Comparison of ENCODE assay signal across 1 cellular context in genomic region chr10:93437000-93437945, GRCh38.
TF ChIP-seq lines count a peak whose summit lies in the region.

No MANE protein-coding gene starts in this region.

TF ChIP-seq in K562, 482 proteins besides CTCF, POLR2A, EP300 and RAD21 (continues in another document):
- TF ChIP-seq RHOXF2B (CRISPR knock-in tag; conservative IDR thresholded peaks at IDR 0.05) (no peak), MEF2A (IDR thresholded peaks at IDR 0.05; ENCODE audit: control insufficient read depth, low read depth, low read length) (no peak), PHF8 (IDR thresholded peaks at IDR 0.05; ENCODE audit: borderline replicate concordance, low read length) (no peak), ARHGAP35 (IDR thresholded peaks at IDR 0.05; ENCODE audit: partially characterized antibody) (no peak), ZNF764 (CRISPR knock-in tag; IDR thresholded peaks at IDR 0.05; ENCODE audit: low read depth) (no peak), ARID3B (CRISPR knock-in tag; IDR thresholded peaks at IDR 0.05; ENCODE audit: borderline replicate concordance) (no peak), CEBPB (tag; IDR thresholded peaks at IDR 0.05) (peak; percentile 87), SMARCA5 (IDR thresholded peaks at IDR 0.05) (no peak), CEBPG (CRISPR knock-in tag; IDR thresholded peaks at IDR 0.05) (no peak), CEBPG (tag; conservative IDR thresholded peaks at IDR 0.05 in 1 of 2, IDR thresholded peaks at IDR 0.05 in 1 of 2) (peak; percentile 56 to 79), AFF1 (IDR thresholded peaks at IDR 0.05; ENCODE audit: low read depth in 1 of 2, partially characterized antibody in 2 of 2) (no peak), FOXP1 (CRISPR knock-in tag; IDR thresholded peaks at IDR 0.05) (no peak), TCF7L2 (IDR thresholded peaks at IDR 0.05; ENCODE audit: low read depth, low read length) (0 out of 2 replicates have a peak, but pooled peaks have one; percentile 16), JUN (IDR thresholded peaks at IDR 0.05; ENCODE audit: borderline replicate concordance, low read depth, low read length) (no peak), JUN (CRISPR knock-in tag; IDR thresholded peaks at IDR 0.05; ENCODE audit: borderline replicate concordance) (no peak), ARID1B (IDR thresholded peaks at IDR 0.05) (no peak), HNRNPLL (IDR thresholded peaks at IDR 0.05; ENCODE audit: low read depth, low read length, poor library complexity, severe bottlenecking) (no peak), MAFG (tag; conservative IDR thresholded peaks at IDR 0.05) (peak; percentile 47; the same call in 1 of the 2 replicates), ZNF140 (CRISPR knock-in tag; IDR thresholded peaks at IDR 0.05) (no peak), MYNN (IDR thresholded peaks at IDR 0.05) (no peak), MYNN (CRISPR knock-in tag; IDR thresholded peaks at IDR 0.05) (no peak), FIP1L1 (IDR thresholded peaks at IDR 0.05; ENCODE audit: low read depth, low read length, poor library complexity, severe bottlenecking) (no peak), PTRF (tag; IDR thresholded peaks at IDR 0.05) (no peak), ZNF263 (CRISPR knock-in tag; IDR thresholded peaks at IDR 0.05; ENCODE audit: borderline replicate concordance) (no peak), JUND (IDR thresholded peaks at IDR 0.05; ENCODE audit: borderline replicate concordance, low read depth, low read length) (peak; percentile 34; the same call in 1 of the 2 replicates), JUND (tag; IDR thresholded peaks at IDR 0.05; ENCODE audit: borderline replicate concordance, low read depth, low read length) (peak; percentile 14; the same call in 1 of the 3 replicates), GTF2B (IDR thresholded peaks at IDR 0.05; ENCODE audit: extremely low read depth, insufficient read length) (no peak), ETV6 (IDR thresholded peaks at IDR 0.05; ENCODE audit: borderline replicate concordance in 1 of 2, low read depth in 2 of 2, low read length in 1 of 2) (no peak), ETV6 (CRISPR knock-in tag; IDR thresholded peaks at IDR 0.05; ENCODE audit: borderline replicate concordance) (no peak), PRDM10 (IDR thresholded peaks at IDR 0.05; ENCODE audit: partially characterized antibody) (peak; percentile 98), ZNF444 (CRISPR knock-in tag; IDR thresholded peaks at IDR 0.05) (no peak), ZSCAN32 (CRISPR knock-in tag; IDR thresholded peaks at IDR 0.05) (no peak), ZNF79 (CRISPR knock-in tag; IDR thresholded peaks at IDR 0.05; ENCODE audit: low read depth) (no peak), HES1 (IDR thresholded peaks at IDR 0.05; ENCODE audit: low read depth) (no peak), BRD4 (IDR thresholded peaks at IDR 0.05) (no peak), KLF6 (CRISPR knock-in tag; IDR thresholded peaks at IDR 0.05; ENCODE audit: borderline replicate concordance) (no peak), HMGN3 (IDR thresholded peaks at IDR 0.05; ENCODE audit: borderline replicate concordance, extremely low read depth, insufficient read length, low read depth, low read length) (no peak), FOSL1 (tag; conservative IDR thresholded peaks at IDR 0.05) (peak; percentile 82), FOXK2 (conservative IDR thresholded peaks at IDR 0.05 in 1 of 2, IDR thresholded peaks at IDR 0.05 in 1 of 2; ENCODE audit: low read depth in 2 of 2) (peak in 1 of 2 experiments; percentile 87; a peak in 2 of 4 replicates), E2F8 (IDR thresholded peaks at IDR 0.05; ENCODE audit: low read depth, partially characterized antibody) (no peak), ATF7 (IDR thresholded peaks at IDR 0.05) (peak; percentile 86), TEAD4 (IDR thresholded peaks at IDR 0.05; ENCODE audit: low read length) (peak; percentile 21; the same call in 1 of the 2 replicates), TEAD4 (CRISPR knock-in tag; IDR thresholded peaks at IDR 0.05; ENCODE audit: borderline replicate concordance) (no peak), ZNF586 (CRISPR knock-in tag; conservative IDR thresholded peaks at IDR 0.05) (no peak), RBM17 (IDR thresholded peaks at IDR 0.05; ENCODE audit: borderline replicate concordance, low read depth, low read length) (no peak), PATZ1 (CRISPR knock-in tag; IDR thresholded peaks at IDR 0.05; ENCODE audit: borderline replicate concordance) (no peak), SRSF1 (IDR thresholded peaks at IDR 0.05; ENCODE audit: low read depth, low read length) (no peak), NFATC3 (IDR thresholded peaks at IDR 0.05) (no peak), MCM5 (IDR thresholded peaks at IDR 0.05; ENCODE audit: low read depth) (no peak), CTBP1 (IDR thresholded peaks at IDR 0.05; ENCODE audit: borderline replicate concordance) (no peak), ID3 (CRISPR knock-in tag; IDR thresholded peaks at IDR 0.05) (no peak), ID3 (tag; IDR thresholded peaks at IDR 0.05) (no peak), ZBTB8A (IDR thresholded peaks at IDR 0.05; ENCODE audit: partially characterized antibody) (no peak), ATF1 (CRISPR knock-in tag; IDR thresholded peaks at IDR 0.05) (no peak), ATF1 (tag; IDR thresholded peaks at IDR 0.05) (peak; percentile 73)
